Comparison of ENCODE assay signal across 9 cellular contexts in genomic region chr15:96334017-96334704, GRCh38. TPM values are rescaled to one million over a fixed set of nuclear protein-coding genes. Genes with fewer than 3 reads are reported as not detected.
DNase-seq lines count a peak whose midpoint lies in the region; ATAC-seq and TF ChIP-seq lines count a peak whose summit lies in the region.
"Had no signal": no experiment of that assay in that cellular context is flagged by ENCODE, and none has a peak within 500 bp of the region (broad histone marks: within the 10 kb centered on the region; RNA-seq: fewer than 3 reads in every experiment).

No MANE protein-coding gene starts in this region.

- no peaks in the 10 kb centered on the region for H3K9me2 ChIP-seq in PC-9 (ENCODE audit: insufficient read depth)

- no peaks in the 10 kb centered on the region for H3K27me3 ChIP-seq in AG04450 (ENCODE audit: control insufficient read depth, insufficient read depth, low read length)
- H3K27me3 ChIP-seq in PC-9 (ENCODE audit: insufficient read depth, low read depth), result no peaks in the 10 kb centered on the region
- no peaks in the 10 kb centered on the region for H3K27me3 ChIP-seq in osteoblast (ENCODE audit: insufficient read depth, low read length)

- intact Hi-C loops in PC-9 (cut with micrococcal nuclease; ENCODE audit: unreplicated experiment), result no loop called here

- H3K4me3 ChIP-seq in AG04450 (ENCODE audit: low read depth, low read length) (peak overlapping the region; percentile 75), PC-9 (peak overlapping the region; percentile 90), fibroblast of mammary gland (ENCODE audit: control insufficient read depth, low read depth, low read length) (peak overlapping the region; percentile 95), osteoblast (ENCODE audit: insufficient read depth, low read length) (peak overlapping the region; percentile 91)

- no peak for ATAC-seq in HG02870 (IDR thresholded peaks at IDR 0.05; ENCODE audit: unreplicated experiment)

- H3K79me2 ChIP-seq in PC-9 (ENCODE audit: low read depth) (peaks cover 90% of the 10 kb centered on the region), osteoblast (ENCODE audit: insufficient read depth, low read length) (peaks cover 90% of the 10 kb centered on the region)

- H3K4me1 ChIP-seq in PC-9 (replicated peaks; ENCODE audit: insufficient read depth), result peaks cover 58% of the 10 kb centered on the region
- H3K4me1 ChIP-seq in osteoblast (ENCODE audit: insufficient read depth, low read length), result peaks cover 36% of the 10 kb centered on the region

- no TSS peak for BruUV-seq in PC-9 (replicated peaks; lab: Mats Ljungman, UMichigan)

- H2AFZ ChIP-seq in PC-9, result no peak overlapping the region
- no peak overlapping the region for H2AFZ ChIP-seq in osteoblast (ENCODE audit: low read length)

- H3K36me3 ChIP-seq in PC-9 (ENCODE audit: low read depth) (peaks cover 45% of the 10 kb centered on the region), osteoblast (ENCODE audit: insufficient read depth, low read length) (peaks cover 36% of the 10 kb centered on the region)

- peaks cover 9% of the 10 kb centered on the region; the same call in 1 of the 2 replicates for H3K9me3 ChIP-seq in AG04450 (ENCODE audit: control insufficient read depth, insufficient read depth, low read length)
- H3K9me3 ChIP-seq in PC-9 (ENCODE audit: insufficient read depth, low read depth), result no peaks in the 10 kb centered on the region
- no peaks in the 10 kb centered on the region for H3K9me3 ChIP-seq in osteoblast (ENCODE audit: low read depth, low read length)

- peak overlapping the region; percentile 96 for H3K27ac ChIP-seq in AG04450 (ENCODE audit: low read depth, low read length)
- H3K27ac ChIP-seq in PC-9, result no peak overlapping the region
- peak overlapping the region; percentile 84 for H3K27ac ChIP-seq in osteoblast (ENCODE audit: low read depth, low read length)

- POLR2A ChIA-PET in AG04450 (lab: Yijun Ruan, JAX), result interaction anchor here (0.8 to 1.8 kb wide), 5 partner anchors 8 to 90 kb away, joined by 3 to 6 read pairs (median 4); no protein-coding TSS in a partner anchor
- POLR2A ChIA-PET in PC-9 (lab: Charles Lee; ENCODE audit: unreplicated experiment), result interaction anchor here (0.6 kb wide), 1 partner anchor 459 kb away, joined by 23 read pairs; no protein-coding TSS in a partner anchor

- DNase-seq in AG04450 (ENCODE audit: low read depth, low spot score) (no peak), PC-9 (no peak), fibroblast of mammary gland (ENCODE audit: low read depth) (peak; percentile 16), osteoblast (ENCODE audit: insufficient read length, low spot score, missing footprints) (peak; percentile 50), hippocampal formation (lab: John Stamatoyannopoulos, UW) (no peak), middle frontal gyrus (ENCODE audit: extremely low spot score, low spot score) (no peak), NCI-H1417 treated with DMSO at 0.1 percent for 48 hours (lab: John Stamatoyannopoulos, UW) (no peak)
- DNase-seq: activated effector memory CD4-positive, alpha-beta T cell treated with anti-CD3 and anti-CD28 coated beads, Interleukin-2, amount 50 U/mL, for 16 hours had no signal

- peaks cover 46% of the 10 kb centered on the region for H4K20me1 ChIP-seq in PC-9 (ENCODE audit: insufficient read depth)
- H4K20me1 ChIP-seq in osteoblast (ENCODE audit: insufficient read depth, low read length), result peaks cover 37% of the 10 kb centered on the region

- H3F3A ChIP-seq in PC-9 (ENCODE audit: insufficient read depth, low read depth), result peaks cover 17% of the 10 kb centered on the region; the same call in 1 of the 2 replicates

- H3K4me2 ChIP-seq in PC-9 (peak overlapping the region; percentile 94), osteoblast (ENCODE audit: insufficient read depth, low read length) (peak overlapping the region; percentile 91)

- CTCF ChIA-PET in AG04450 (lab: Charles Lee) (interaction anchor here (0.5 to 1.2 kb wide), 2 partner anchors 440 to 1074 kb away, joined by 3 to 4 read pairs; no protein-coding TSS in a partner anchor), PC-9 (lab: Charles Lee) (no interaction called here)

- TF ChIP-seq CTCF in AG04450 (IDR thresholded peaks at IDR 0.05; ENCODE audit: low read depth, low read length), result no peak
- TF ChIP-seq CTCF in PC-9 (conservative IDR thresholded peaks at IDR 0.05), result no peak
- no peak for TF ChIP-seq CTCF in fibroblast of mammary gland (conservative IDR thresholded peaks at IDR 0.05; ENCODE audit: control insufficient read depth, insufficient read depth, low read depth, low read length)
- no peak for TF ChIP-seq CTCF in osteoblast (IDR thresholded peaks at IDR 0.05; ENCODE audit: extremely low read depth, low read depth, low read length)

RNA-seq across cellular contexts. Expression of gene NR2F2, which starts 3.7 kb away (rescaled TPM):
- 63.1 and 66.9 TPM in 2 replicates for polyA plus RNA-seq in AG04450 (2011; rRNA removed)
- 36.8 and 72.5 TPM in 2 replicates for polyA minus RNA-seq in AG04450 (2011; rRNA and poly(A)+ RNA removed)
- total RNA-seq in PC-9 (2021) (48.4 and 72.1 TPM in 2 replicates), osteoblast (13.0 and 14.5 TPM in 2 replicates)

Comparison
In these comparisons a context has a peak if more than half of its experiments do, and no peak if none do; other contexts are left out.
1. DNase-seq: peak in fibroblast of mammary gland (single experiment) and osteoblast (single experiment); none in AG04450 (single experiment), PC-9 (0 of 2), hippocampal formation (0 of 2), middle frontal gyrus (single experiment) and NCI-H1417 treated with DMSO at 0.1 percent for 48 hours (single experiment).
2. Peak in every context shown above with its lines, with median percentiles within 50 percentile points of each other: H3K4me3 ChIP-seq.